Comparison of ENCODE assay signal across 17 cellular contexts in the genomic region with DNA sequence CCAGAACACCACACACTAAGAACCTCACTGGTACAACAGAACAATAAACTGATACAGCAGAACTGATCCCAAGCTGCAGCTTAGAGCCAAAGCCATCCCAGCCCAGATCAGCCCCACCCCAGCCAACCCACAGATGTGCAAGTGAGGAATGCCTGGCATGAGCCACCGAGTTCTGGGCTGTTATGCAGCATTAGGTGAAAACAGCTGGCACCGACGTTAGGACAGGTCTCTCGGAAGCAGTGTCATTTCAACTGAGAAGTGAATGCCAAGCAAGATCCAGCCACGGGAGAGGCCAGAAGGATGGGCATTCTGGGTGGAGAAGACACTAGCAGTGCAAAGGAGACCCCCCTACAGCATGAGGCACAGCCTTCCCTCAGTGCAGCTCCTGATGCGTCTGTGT. TPM values are rescaled to one million over a fixed set of nuclear protein-coding genes. Genes with fewer than 3 reads are reported as not detected.
A peak's percentile ranks its signal among the peaks of the same experiment; 100 is the strongest.
DNase-seq lines count a peak whose midpoint lies in the region; ATAC-seq lines count a peak whose summit lies in the region.
"Had no signal": no experiment of that assay in that cellular context is flagged by ENCODE, and none has a peak within 500 bp of the region (broad histone marks: within the 10 kb centered on the region; RNA-seq: fewer than 3 reads in every experiment).

No MANE protein-coding gene starts in this region.

- H2AFZ ChIP-seq in GM23248: no peak overlapping the region
- H2AFZ ChIP-seq: PC-9 had no signal

- POLR2A ChIA-PET in activated CD4-positive, alpha-beta T cell treated with anti-CD3 and anti-CD28 coated beads for 36 hours (lab: Charles Lee): no interaction called here

- H3K79me2 ChIP-seq in GM23248 (ENCODE audit: insufficient read depth): peaks cover 4% of the 10 kb centered on the region; the same call in 1 of the 2 replicates

- peaks cover 12% of the 10 kb centered on the region for H3K4me1 ChIP-seq in GM23248 (ENCODE audit: insufficient read depth)

- H3K27me3 Mint-ChIP-seq in activated T-helper 17 cell treated with anti-CD3 and anti-CD28 coated beads, Interleukin-2, amount 50 U/mL, for 72 hours: no peaks in the 10 kb centered on the region
- H3K27me3 Mint-ChIP-seq in activated CD4-positive, alpha-beta T cell treated with anti-CD3 and anti-CD28 coated beads for 36 hours: no peaks in the 10 kb centered on the region

- in situ Hi-C loops in GM23248 (cut with MboI): no loop called here

- H3K9me3 Mint-ChIP-seq in activated T-helper 17 cell treated with anti-CD3 and anti-CD28 coated beads, Interleukin-2, amount 50 U/mL, for 72 hours: no peaks in the 10 kb centered on the region
- no peaks in the 10 kb centered on the region for H3K9me3 Mint-ChIP-seq in activated CD4-positive, alpha-beta T cell treated with anti-CD3 and anti-CD28 coated beads for 36 hours (ENCODE audit: low read depth)
- H3K9me3 Mint-ChIP-seq: H9 had no signal

- H3K4me2 ChIP-seq in GM23248 (ENCODE audit: unreplicated experiment): no peak overlapping the region
- H3K4me2 ChIP-seq: PC-9 had no signal

- H3K9me3 ChIP-seq in GM23248 (ENCODE audit: low read depth): no peaks in the 10 kb centered on the region
- H3K9me3 ChIP-seq: SJCRH30 had no signal

- DNase-seq in Ammon's horn (ENCODE audit: low spot score): peak; percentile 75
- DNase-seq in inferior parietal cortex (ENCODE audit: extremely low spot score): peak; percentile 46
- no peak for DNase-seq in sciatic nerve (ENCODE audit: low spot score)
- no peak for DNase-seq in GM23248
- no peak for DNase-seq in activated CD4-positive, alpha-beta T cell treated with anti-CD3 and anti-CD28 coated beads for 36 hours
- DNase-seq: DMS 273 treated with DMSO at 0.1 percent for 48 hours, H9, NCI-H1092 treated with DMSO at 0.1 percent for 48 hours, NCI-H2029 treated with DMSO at 0.1 percent for 48 hours, NCI-H2171, NCI-H526, PC-9, SJCRH30 had no signal

- H3K27ac ChIP-seq in GM23248: no peak overlapping the region
- H3K27ac ChIP-seq: PC-9, SJCRH30 had no signal

- H3K27ac Mint-ChIP-seq in activated T-helper 17 cell treated with anti-CD3 and anti-CD28 coated beads, Interleukin-2, amount 50 U/mL, for 72 hours: peak overlapping the region; percentile 36
- no peak overlapping the region for H3K27ac Mint-ChIP-seq in activated CD4-positive, alpha-beta T cell treated with anti-CD3 and anti-CD28 coated beads for 36 hours

- intact Hi-C loops in sciatic nerve (cut with DNase I): no loop called here
- intact Hi-C loops in activated CD4-positive, alpha-beta T cell treated with anti-CD3 and anti-CD28 coated beads for 36 hours (cut with DNase I, micrococcal nuclease): no loop called here

- no peak overlapping the region for H3K4me3 Mint-ChIP-seq in activated T-helper 17 cell treated with anti-CD3 and anti-CD28 coated beads, Interleukin-2, amount 50 U/mL, for 72 hours
- no peak overlapping the region for H3K4me3 Mint-ChIP-seq in activated CD4-positive, alpha-beta T cell treated with anti-CD3 and anti-CD28 coated beads for 36 hours
- H3K4me3 Mint-ChIP-seq: CD14-positive monocyte, H9 had no signal

- H3K27me3 ChIP-seq in GM23248 (replicated peaks; ENCODE audit: insufficient read depth): no peaks in the 10 kb centered on the region
- H3K27me3 ChIP-seq: SJCRH30 had no signal

- no peaks in the 10 kb centered on the region for H3K36me3 ChIP-seq in GM23248 (ENCODE audit: low read depth)

- peaks cover 4% of the 10 kb centered on the region for H3K36me3 Mint-ChIP-seq in activated T-helper 17 cell treated with anti-CD3 and anti-CD28 coated beads, Interleukin-2, amount 50 U/mL, for 72 hours (ENCODE audit: low read depth)
- peaks cover 18% of the 10 kb centered on the region for H3K36me3 Mint-ChIP-seq in activated CD4-positive, alpha-beta T cell treated with anti-CD3 and anti-CD28 coated beads for 36 hours (ENCODE audit: low read depth)

- H3K4me3 ChIP-seq in GM23248: no peak overlapping the region
- H3K4me3 ChIP-seq: PC-9, SJCRH30 had no signal

- peaks cover 12% of the 10 kb centered on the region for H3K4me1 Mint-ChIP-seq in activated T-helper 17 cell treated with anti-CD3 and anti-CD28 coated beads, Interleukin-2, amount 50 U/mL, for 72 hours
- peaks cover 16% of the 10 kb centered on the region for H3K4me1 Mint-ChIP-seq in activated CD4-positive, alpha-beta T cell treated with anti-CD3 and anti-CD28 coated beads for 36 hours

- 0 out of 2 replicates have a peak, but pooled peaks cover 9% of the 10 kb centered on the region for H3F3A ChIP-seq in GM23248 (ENCODE audit: insufficient read depth)

- no peak overlapping the region for H3K9ac ChIP-seq in GM23248

- H3K9me2 ChIP-seq in GM23248 (ENCODE audit: insufficient read depth): no peaks in the 10 kb centered on the region

- no peaks in the 10 kb centered on the region for H4K20me1 ChIP-seq in GM23248 (ENCODE audit: insufficient read depth)

- CTCF ChIA-PET in activated CD4-positive, alpha-beta T cell treated with anti-CD3 and anti-CD28 coated beads for 36 hours (lab: Charles Lee): no interaction called here

- no peak for ATAC-seq in activated T-helper 17 cell treated with anti-CD3 and anti-CD28 coated beads, Interleukin-2, amount 50 U/mL, for 72 hours (replicated peaks)
- ATAC-seq in sciatic nerve (peak; percentile 60), HG02840 (IDR thresholded peaks at IDR 0.05; ENCODE audit: low FRiP score, unreplicated experiment) (no peak), GM21447 (IDR thresholded peaks at IDR 0.05; ENCODE audit: unreplicated experiment) (no peak)
- no peak for ATAC-seq in activated CD4-positive, alpha-beta T cell treated with anti-CD3 and anti-CD28 coated beads for 36 hours

- 75 to 84% methylated on average over 6 of the region's 6 CpGs for WGBS in GM23248 (ENCODE audit: low coverage in 1 of 2, low lambda C conversion rate in 2 of 2, missing lambda C conversion rate in 2 of 2), 2 experiments

RNA-seq across cellular contexts. Expression of a gene that starts 38.9 kb away (rescaled TPM):
- 100 to 1,000 TPM in 1 of 2 donors, 10 to 100 TPM in 1; 43.8 to 102 TPM for total RNA-seq in activated T-helper 17 cell treated with anti-CD3 and anti-CD28 coated beads, Interleukin-2, amount 50 U/mL, for 72 hours
- 306 TPM for total RNA-seq in sciatic nerve
- total RNA-seq in GM23248 (2014; rRNA removed; shearing (Covaris generic)): 42.9 and 47.4 TPM in 2 replicates
- polyA plus RNA-seq in GM23248 (2016; fragmentation: Nextera tagmentation; extraction: Ambion mirVana): 9.1 and 11.6 TPM in 2 replicates
- 10 to 100 TPM; 59.5 to 92.8 TPM for total RNA-seq in activated CD4-positive, alpha-beta T cell treated with anti-CD3 and anti-CD28 coated beads for 36 hours

Comparison
In these comparisons a context has a peak if more than half of its experiments do, and no peak if none do; other contexts are left out.
1. DNase-seq: peak in Ammon's horn (single experiment) and inferior parietal cortex (single experiment); none in sciatic nerve (single experiment), GM23248 (single experiment) and activated CD4-positive, alpha-beta T cell treated with anti-CD3 and anti-CD28 coated beads for 36 hours (single experiment).